4 cellular contexts compared by ENCODE assay signal in genomic region chr5:10264569-10264968, GRCh38.
A peak's percentile ranks its signal among the peaks of the same experiment; 100 is the strongest.
TF ChIP-seq lines count a peak whose summit lies in the region.

No MANE protein-coding gene starts in this region.

TF ChIP-seq in SK-N-SH treated with all-trans-retinoic acid at 6 μM for 48 hours, 23 proteins besides CTCF, POLR2A, EP300 and RAD21:
- TF ChIP-seq BACH2 (CRISPR knock-in tag; IDR thresholded peaks at IDR 0.05; ENCODE audit: borderline replicate concordance) (no peak), ESRRG (CRISPR knock-in tag; IDR thresholded peaks at IDR 0.05) (no peak), ISL1 (CRISPR knock-in tag; IDR thresholded peaks at IDR 0.05) (peak; percentile 46), CREB5 (CRISPR knock-in tag; IDR thresholded peaks at IDR 0.05; ENCODE audit: low read depth) (no peak)
- TF ChIP-seq, protein P1, sequence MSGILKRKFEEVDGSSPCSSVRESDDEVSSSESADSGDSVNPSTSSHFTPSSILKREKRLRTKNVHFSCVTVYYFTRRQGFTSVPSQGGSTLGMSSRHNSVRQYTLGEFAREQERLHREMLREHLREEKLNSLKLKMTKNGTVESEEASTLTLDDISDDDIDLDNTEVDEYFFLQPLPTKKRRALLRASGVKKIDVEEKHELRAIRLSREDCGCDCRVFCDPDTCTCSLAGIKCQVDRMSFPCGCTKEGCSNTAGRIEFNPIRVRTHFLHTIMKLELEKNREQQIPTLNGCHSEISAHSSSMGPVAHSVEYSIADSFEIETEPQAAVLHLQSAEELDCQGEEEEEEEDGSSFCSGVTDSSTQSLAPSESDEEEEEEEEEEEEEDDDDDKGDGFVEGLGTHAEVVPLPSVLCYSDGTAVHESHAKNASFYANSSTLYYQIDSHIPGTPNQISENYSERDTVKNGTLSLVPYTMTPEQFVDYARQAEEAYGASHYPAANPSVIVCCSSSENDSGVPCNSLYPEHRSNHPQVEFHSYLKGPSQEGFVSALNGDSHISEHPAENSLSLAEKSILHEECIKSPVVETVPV (CRISPR knock-in tag; IDR thresholded peaks at IDR 0.05), result no peak
- TF ChIP-seq, protein P2, sequence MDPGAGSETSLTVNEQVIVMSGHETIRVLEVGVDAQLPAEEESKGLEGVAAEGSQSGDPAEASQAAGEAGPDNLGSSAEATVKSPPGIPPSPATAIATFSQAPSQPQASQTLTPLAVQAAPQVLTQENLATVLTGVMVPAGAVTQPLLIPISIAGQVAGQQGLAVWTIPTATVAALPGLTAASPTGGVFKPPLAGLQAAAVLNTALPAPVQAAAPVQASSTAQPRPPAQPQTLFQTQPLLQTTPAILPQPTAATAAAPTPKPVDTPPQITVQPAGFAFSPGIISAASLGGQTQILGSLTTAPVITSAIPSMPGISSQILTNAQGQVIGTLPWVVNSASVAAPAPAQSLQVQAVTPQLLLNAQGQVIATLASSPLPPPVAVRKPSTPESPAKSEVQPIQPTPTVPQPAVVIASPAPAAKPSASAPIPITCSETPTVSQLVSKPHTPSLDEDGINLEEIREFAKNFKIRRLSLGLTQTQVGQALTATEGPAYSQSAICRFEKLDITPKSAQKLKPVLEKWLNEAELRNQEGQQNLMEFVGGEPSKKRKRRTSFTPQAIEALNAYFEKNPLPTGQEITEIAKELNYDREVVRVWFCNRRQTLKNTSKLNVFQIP (CRISPR knock-in tag; IDR thresholded peaks at IDR 0.05; ENCODE audit: borderline replicate concordance, low read depth), result no peak

TF ChIP-seq in SK-N-SH, 30 proteins besides CTCF, POLR2A, EP300 and RAD21 (continues in another document):
- no peak for TF ChIP-seq SIN3A (IDR thresholded peaks at IDR 0.05; ENCODE audit: borderline replicate concordance, low read depth, low read length)
- no peak for TF ChIP-seq POLR2AphosphoS5 (IDR thresholded peaks at IDR 0.05; ENCODE audit: low read depth, low read length)
- no peak for TF ChIP-seq ELF1 (IDR thresholded peaks at IDR 0.05)
- TF ChIP-seq IRF3 (IDR thresholded peaks at IDR 0.05; ENCODE audit: low read depth, low read length), result no peak
- TF ChIP-seq TEAD4 (IDR thresholded peaks at IDR 0.05; ENCODE audit: borderline replicate concordance, insufficient read depth), result no peak
- TF ChIP-seq NFIC (IDR thresholded peaks at IDR 0.05; ENCODE audit: borderline replicate concordance), result no peak
- TF ChIP-seq, protein P3, sequence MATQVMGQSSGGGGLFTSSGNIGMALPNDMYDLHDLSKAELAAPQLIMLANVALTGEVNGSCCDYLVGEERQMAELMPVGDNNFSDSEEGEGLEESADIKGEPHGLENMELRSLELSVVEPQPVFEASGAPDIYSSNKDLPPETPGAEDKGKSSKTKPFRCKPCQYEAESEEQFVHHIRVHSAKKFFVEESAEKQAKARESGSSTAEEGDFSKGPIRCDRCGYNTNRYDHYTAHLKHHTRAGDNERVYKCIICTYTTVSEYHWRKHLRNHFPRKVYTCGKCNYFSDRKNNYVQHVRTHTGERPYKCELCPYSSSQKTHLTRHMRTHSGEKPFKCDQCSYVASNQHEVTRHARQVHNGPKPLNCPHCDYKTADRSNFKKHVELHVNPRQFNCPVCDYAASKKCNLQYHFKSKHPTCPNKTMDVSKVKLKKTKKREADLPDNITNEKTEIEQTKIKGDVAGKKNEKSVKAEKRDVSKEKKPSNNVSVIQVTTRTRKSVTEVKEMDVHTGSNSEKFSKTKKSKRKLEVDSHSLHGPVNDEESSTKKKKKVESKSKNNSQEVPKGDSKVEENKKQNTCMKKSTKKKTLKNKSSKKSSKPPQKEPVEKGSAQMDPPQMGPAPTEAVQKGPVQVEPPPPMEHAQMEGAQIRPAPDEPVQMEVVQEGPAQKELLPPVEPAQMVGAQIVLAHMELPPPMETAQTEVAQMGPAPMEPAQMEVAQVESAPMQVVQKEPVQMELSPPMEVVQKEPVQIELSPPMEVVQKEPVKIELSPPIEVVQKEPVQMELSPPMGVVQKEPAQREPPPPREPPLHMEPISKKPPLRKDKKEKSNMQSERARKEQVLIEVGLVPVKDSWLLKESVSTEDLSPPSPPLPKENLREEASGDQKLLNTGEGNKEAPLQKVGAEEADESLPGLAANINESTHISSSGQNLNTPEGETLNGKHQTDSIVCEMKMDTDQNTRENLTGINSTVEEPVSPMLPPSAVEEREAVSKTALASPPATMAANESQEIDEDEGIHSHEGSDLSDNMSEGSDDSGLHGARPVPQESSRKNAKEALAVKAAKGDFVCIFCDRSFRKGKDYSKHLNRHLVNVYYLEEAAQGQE (IDR thresholded peaks at IDR 0.05; ENCODE audit: low read depth, low read length), result no peak
- no peak for TF ChIP-seq YY1 (IDR thresholded peaks at IDR 0.05; ENCODE audit: low read depth)
- no peak for TF ChIP-seq CHD2 (IDR thresholded peaks at IDR 0.05; ENCODE audit: low read length, partially characterized antibody)
- TF ChIP-seq GABPA (IDR thresholded peaks at IDR 0.05; ENCODE audit: low read depth), result no peak
- TF ChIP-seq TCF12 (IDR thresholded peaks at IDR 0.05), result no peak
- no peak for TF ChIP-seq NRF1 (IDR thresholded peaks at IDR 0.05; ENCODE audit: low read depth, low read length)
- TF ChIP-seq FOSL2 (IDR thresholded peaks at IDR 0.05; ENCODE audit: borderline replicate concordance, low read depth), result no peak
- no peak for TF ChIP-seq FOXM1 (IDR thresholded peaks at IDR 0.05; ENCODE audit: low read depth)
- no peak for TF ChIP-seq RFX5 (IDR thresholded peaks at IDR 0.05; ENCODE audit: low read length)
- no peak for TF ChIP-seq RCOR1 (IDR thresholded peaks at IDR 0.05; ENCODE audit: low read length)
- TF ChIP-seq GATA2 (CRISPR knock-in tag; IDR thresholded peaks at IDR 0.05), result no peak

TF ChIP-seq in HEK293, 187 proteins besides CTCF, POLR2A, EP300 and RAD21:
- no peak for TF ChIP-seq ZSCAN23 (tag by site-specific recombination; IDR thresholded peaks at IDR 0.05)
- peak; percentile 51 for TF ChIP-seq SCRT2 (tag by site-specific recombination; IDR thresholded peaks at IDR 0.05)

TF ChIP-seq in K562, 482 proteins besides CTCF, POLR2A, EP300 and RAD21:
- TF ChIP-seq CEBPB (tag; IDR thresholded peaks at IDR 0.05) (peak; percentile 37; the same call in 1 of the 2 replicates), CEBPG (CRISPR knock-in tag; IDR thresholded peaks at IDR 0.05) (no peak), CEBPG (tag; conservative IDR thresholded peaks at IDR 0.05 in 1 of 2, IDR thresholded peaks at IDR 0.05 in 1 of 2) (peak; percentile 23 to 67; a peak in 3 of 4 replicates), ETV6 (IDR thresholded peaks at IDR 0.05; ENCODE audit: borderline replicate concordance in 1 of 2, low read depth in 2 of 2, low read length in 1 of 2) (no peak), ETV6 (CRISPR knock-in tag; IDR thresholded peaks at IDR 0.05; ENCODE audit: borderline replicate concordance) (no peak), ZC3H8 (IDR thresholded peaks at IDR 0.05) (no peak), SP2 (IDR thresholded peaks at IDR 0.05; ENCODE audit: extremely low read depth, low read depth, low read length, poor library complexity, severe bottlenecking) (no peak), CBX3 (IDR thresholded peaks at IDR 0.05; ENCODE audit: borderline replicate concordance in 1 of 2, low read length in 2 of 2) (no peak), JUN (IDR thresholded peaks at IDR 0.05; ENCODE audit: borderline replicate concordance, low read depth, low read length) (no peak), JUN (CRISPR knock-in tag; IDR thresholded peaks at IDR 0.05; ENCODE audit: borderline replicate concordance) (no peak)
